In the genomic region with DNA sequence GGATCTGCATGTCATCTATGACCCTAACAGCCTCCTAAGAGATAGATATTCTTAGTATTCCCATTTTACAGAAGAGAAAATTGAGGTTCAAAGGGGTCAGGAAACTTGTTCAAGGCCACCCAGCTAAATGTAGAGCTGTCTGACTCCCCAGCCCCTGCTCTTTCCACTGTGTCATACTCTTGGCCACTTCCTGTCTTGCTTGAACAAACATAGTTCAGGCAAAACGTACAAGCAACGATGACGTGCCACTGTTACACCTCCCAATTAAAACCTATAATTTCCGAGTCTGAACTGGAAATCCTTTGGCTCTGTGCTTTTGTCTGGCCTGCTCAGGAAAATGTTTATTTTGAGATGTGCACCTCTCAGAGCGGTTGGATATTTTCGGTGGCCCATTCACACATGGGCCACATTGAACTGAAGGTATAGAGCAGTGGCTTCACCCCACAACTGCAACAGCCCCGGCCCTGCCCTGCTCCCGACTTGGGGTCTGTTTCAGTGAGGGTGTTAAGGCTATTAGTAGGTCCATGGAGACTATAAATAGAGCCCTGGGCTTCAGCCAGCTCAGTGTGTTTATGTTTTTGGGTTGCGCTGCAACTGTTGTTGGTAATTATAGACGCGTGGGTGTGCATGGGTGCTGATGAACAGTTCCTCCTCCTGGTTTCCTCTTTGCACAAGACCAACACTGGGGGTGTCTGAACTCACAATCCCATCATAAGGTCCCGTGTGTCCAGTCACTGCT, we compare ENCODE assay signal across 8 cellular contexts.
DNase-seq lines count a peak whose midpoint lies in the region; ATAC-seq and TF ChIP-seq lines count a peak whose summit lies in the region.

No MANE protein-coding gene starts in this region.

- no peaks in the 10 kb centered on the region for H3K36me3 Mint-ChIP-seq in nephron (ENCODE audit: low read depth)

- peaks cover 19% of the 10 kb centered on the region for H3K4me1 Mint-ChIP-seq in nephron

- DNase-seq in NCI-H748 treated with DMSO at 0.1 percent for 48 hours (lab: John Stamatoyannopoulos, UW) = peak; percentile 29
- peak; percentile 50 for DNase-seq in activated gamma-delta T cell treated with anti-CD3 and anti-CD28 coated beads, Interleukin-2, amount 50 U/mL, for 16 hours (ENCODE audit: low read depth)
- no peak for DNase-seq in GDM1 (lab: John Stamatoyannopoulos, UW)
- no peak for DNase-seq in cerebellar cortex (ENCODE audit: low spot score)
- no peak for DNase-seq in NCI-H1694 (lab: John Stamatoyannopoulos, UW)

- H3K27ac Mint-ChIP-seq in nephron = peak overlapping the region in 2 of 3 experiments; percentile 33 to 63

- peaks cover 2% of the 10 kb centered on the region for H3K9me3 Mint-ChIP-seq in nephron

- ATAC-seq in GM18505 (IDR thresholded peaks at IDR 0.05; ENCODE audit: unreplicated experiment) (peak; percentile 77), HG02623 (IDR thresholded peaks at IDR 0.05; ENCODE audit: unreplicated experiment) (peak; percentile 76)

- H3K4me3 Mint-ChIP-seq in nephron = no peak overlapping the region

- TF ChIP-seq CTCF in nephron (IDR thresholded peaks at IDR 0.05; ENCODE audit: unreplicated experiment in 3 of 3) = no peak

- H3K27me3 Mint-ChIP-seq in nephron (ENCODE audit: low read depth) = no peaks in the 10 kb centered on the region

- TF ChIP-seq POLR2A in GM18505 (IDR thresholded peaks at IDR 0.05; ENCODE audit: borderline replicate concordance, extremely low read depth, insufficient read depth, insufficient read length) = no peak

Comparison
In these comparisons a context has a peak if more than half of its experiments do, and no peak if none do; other contexts are left out.
1. DNase-seq: peak in NCI-H748 treated with DMSO at 0.1 percent for 48 hours (single experiment) and activated gamma-delta T cell treated with anti-CD3 and anti-CD28 coated beads, Interleukin-2, amount 50 U/mL, for 16 hours (single experiment); none in GDM1 (single experiment), cerebellar cortex (single experiment) and NCI-H1694 (single experiment).